In genomic region chr3:127299276-127299675, GRCh38 we compare ENCODE assay signal across 25 cellular contexts. TPM values are rescaled to one million over a fixed set of nuclear protein-coding genes. Genes with fewer than 3 reads are reported as not detected.
A peak's percentile ranks its signal among the peaks of the same experiment; 100 is the strongest.
DNase-seq lines count a peak whose midpoint lies in the region; ATAC-seq and TF ChIP-seq lines count a peak whose summit lies in the region.
"Had no signal": no experiment of that assay in that cellular context is flagged by ENCODE, and none has a peak within 500 bp of the region (broad histone marks: within the 10 kb centered on the region; RNA-seq: fewer than 3 reads in every experiment).

No MANE protein-coding gene starts in this region.

- H3K4me1 Mint-ChIP-seq in T-helper 17 cell, result no peaks in the 10 kb centered on the region
- H3K4me1 Mint-ChIP-seq in T-helper 2 cell treated with Interferon-gamma antibody and Interleukin-4, amounts not matched to agents 5 μg/mL and 100 μg/mL, for 36 hours (ENCODE audit: low read depth), result no peaks in the 10 kb centered on the region

- peak; percentile 60 for ATAC-seq in Right ventricle myocardium inferior
- ATAC-seq in T-helper 17 cell, result peak; percentile 41
- ATAC-seq in right cardiac atrium, result peak; percentile 64 to 72
- no peak for ATAC-seq in HG02938 (IDR thresholded peaks at IDR 0.05; ENCODE audit: unreplicated experiment)
- ATAC-seq: activated CD8-positive, alpha-beta T cell treated with anti-CD3 and anti-CD28 coated beads for 36 hours; Panc1 had no signal

- no peak overlapping the region for H3K27ac Mint-ChIP-seq in T-helper 17 cell
- H3K27ac Mint-ChIP-seq in T-helper 2 cell treated with Interferon-gamma antibody and Interleukin-4, amounts not matched to agents 5 μg/mL and 100 μg/mL, for 36 hours, result no peak overlapping the region
- H3K27ac Mint-ChIP-seq: activated CD8-positive, alpha-beta T cell treated with anti-CD3 and anti-CD28 coated beads for 36 hours; activated T-cell treated with anti-CD3 and anti-CD28 coated beads, Interleukin-2, amount 50 U/mL, for 24 hours had no signal

- H3K27me3 Mint-ChIP-seq in T-helper 17 cell, result peaks cover 20% of the 10 kb centered on the region
- no peaks in the 10 kb centered on the region for H3K27me3 Mint-ChIP-seq in T-helper 2 cell treated with Interferon-gamma antibody and Interleukin-4, amounts not matched to agents 5 μg/mL and 100 μg/mL, for 36 hours (ENCODE audit: low read depth)

- H3K9me3 ChIP-seq in left ventricle myocardium inferior (replicated peaks) (no peaks in the 10 kb centered on the region), T-helper 17 cell (ENCODE audit: control insufficient read depth, low read length, poor library complexity, severe bottlenecking) (no peaks in the 10 kb centered on the region), right cardiac atrium (ENCODE audit: control insufficient read depth, low read length) (no peaks in the 10 kb centered on the region), tibial nerve (no peaks in the 10 kb centered on the region)
- H3K9me3 ChIP-seq: ascending aorta, neutrophil, uterus had no signal

- H3K36me3 ChIP-seq in left ventricle myocardium inferior (no peaks in the 10 kb centered on the region), tibial nerve (no peaks in the 10 kb centered on the region)
- H3K36me3 ChIP-seq: ascending aorta, neutrophil, uterus had no signal

- H3K4me3 Mint-ChIP-seq in T-helper 17 cell, result no peak overlapping the region
- no peak overlapping the region for H3K4me3 Mint-ChIP-seq in T-helper 2 cell treated with Interferon-gamma antibody and Interleukin-4, amounts not matched to agents 5 μg/mL and 100 μg/mL, for 36 hours
- H3K4me3 Mint-ChIP-seq: activated CD8-positive, alpha-beta T cell treated with anti-CD3 and anti-CD28 coated beads for 36 hours; activated T-cell treated with anti-CD3 and anti-CD28 coated beads, Interleukin-2, amount 50 U/mL, for 24 hours had no signal

- intact Hi-C loops in Right ventricle myocardium inferior (cut with DNase I) (no loop called here), left ventricle myocardium inferior (cut with micrococcal nuclease) (no loop called here), right cardiac atrium (cut with DNase I) (no loop called here)

- POLR2A ChIA-PET in HEK293T (lab: Yijun Ruan, JAX), result interaction anchor here (0.7 kb wide), 1 partner anchor 9 kb away, joined by 3 read pairs; no protein-coding TSS in a partner anchor

- DNase-seq in Right ventricle myocardium inferior (ENCODE audit: missing footprints), result no peak
- DNase-seq in left ventricle myocardium inferior, result no peak
- no peak for DNase-seq in T-helper 17 cell
- DNase-seq in right cardiac atrium, result peak in 2 of 3 donors; percentile 29 to 62
- peak in 1 of 2 donors; percentile 28 for DNase-seq in tibial nerve (ENCODE audit: low spot score in 2 of 2)
- no peak for DNase-seq in T-helper 2 cell treated with Interferon-gamma antibody and Interleukin-4, amounts not matched to agents 5 μg/mL and 100 μg/mL, for 36 hours (ENCODE audit: low spot score)
- no peak for DNase-seq in HEK293T (ENCODE audit: extremely low spot score)
- DNase-seq: activated CD8-positive, alpha-beta T cell treated with anti-CD3 and anti-CD28 coated beads for 36 hours; activated naive CD4-positive, alpha-beta T cell treated with anti-CD3 and anti-CD28 coated beads, Interleukin-2, amount 50 U/mL, for 16 hours; activated T-cell treated with anti-CD3 and anti-CD28 coated beads, Interleukin-2, amount 50 U/mL, for 24 hours; cerebellar nuclear complex; effector CD8-positive, alpha-beta T cell; glutamatergic neuron; NCI-H1694 treated with DMSO at 0.1 percent for 48 hours; NCI-H226; NCI-H82; stimulated activated CD4-positive, alpha-beta T cell treated with anti-CD3 and anti-CD28 coated beads, Interleukin-12 subunit alpha, Interleukin-12 subunit beta, amount 100 ng/mL, for 4 hours; uterus had no signal

- CTCF ChIA-PET in HEK293T (lab: Yijun Ruan, JAX), result no interaction called here

- no peaks in the 10 kb centered on the region for H3K36me3 Mint-ChIP-seq in T-helper 17 cell (ENCODE audit: low read depth)
- no peaks in the 10 kb centered on the region for H3K36me3 Mint-ChIP-seq in T-helper 2 cell treated with Interferon-gamma antibody and Interleukin-4, amounts not matched to agents 5 μg/mL and 100 μg/mL, for 36 hours (ENCODE audit: low read depth)

- H3K27me3 ChIP-seq in left ventricle myocardium inferior (ENCODE audit: low read depth) (peaks cover 55% of the 10 kb centered on the region), right cardiac atrium (ENCODE audit: control insufficient read depth, insufficient read depth) (no peaks in the 10 kb centered on the region), tibial nerve (no peaks in the 10 kb centered on the region)
- H3K27me3 ChIP-seq: ascending aorta, uterus had no signal

- H3K9me3 Mint-ChIP-seq in T-helper 2 cell treated with Interferon-gamma antibody and Interleukin-4, amounts not matched to agents 5 μg/mL and 100 μg/mL, for 36 hours, result no peaks in the 10 kb centered on the region
- H3K9me3 Mint-ChIP-seq: activated CD8-positive, alpha-beta T cell treated with anti-CD3 and anti-CD28 coated beads for 36 hours; activated T-cell treated with anti-CD3 and anti-CD28 coated beads, Interleukin-2, amount 50 U/mL, for 24 hours had no signal

- peak; percentile 47 to 75 for TF ChIP-seq EP300 in tibial nerve (IDR thresholded peaks at IDR 0.05)

- H3K4me3 ChIP-seq in left ventricle myocardium inferior, result no peak overlapping the region
- H3K4me3 ChIP-seq in right cardiac atrium (ENCODE audit: low read length), result no peak overlapping the region
- H3K4me3 ChIP-seq in tibial nerve, result no peak overlapping the region
- H3K4me3 ChIP-seq: ascending aorta, uterus had no signal

- TF ChIP-seq CTCF in left ventricle myocardium inferior (IDR thresholded peaks at IDR 0.05; ENCODE audit: borderline replicate concordance) (no peak), tibial nerve (IDR thresholded peaks at IDR 0.05) (no peak)

- WGBS in right cardiac atrium, result 82% methylated on average over 6 of the region's 6 CpGs
- WGBS in tibial nerve, 2 donors, result 72 to 74% methylated on average over 6 of the region's 6 CpGs

- TF ChIP-seq POLR2A in tibial nerve (IDR thresholded peaks at IDR 0.05), result no peak

- H3K27ac ChIP-seq in left ventricle myocardium inferior (replicated peaks) (no peak overlapping the region), right cardiac atrium (ENCODE audit: low read length) (no peak overlapping the region), tibial nerve (no peak overlapping the region)
- H3K27ac ChIP-seq: ascending aorta, neutrophil, uterus had no signal

- H3K4me1 ChIP-seq in left ventricle myocardium inferior (no peaks in the 10 kb centered on the region), right cardiac atrium (ENCODE audit: control insufficient read depth, insufficient read depth, low read length) (no peaks in the 10 kb centered on the region), tibial nerve (no peaks in the 10 kb centered on the region)
- H3K4me1 ChIP-seq: ascending aorta, uterus had no signal

TF ChIP-seq in HEK293T, 16 proteins besides CTCF, POLR2A, EP300 and RAD21:
- TF ChIP-seq BHLHE40 (IDR thresholded peaks at IDR 0.05; ENCODE audit: borderline replicate concordance) (no peak), FOXK2 (IDR thresholded peaks at IDR 0.05) (no peak), L3MBTL2 (conservative IDR thresholded peaks at IDR 0.05) (no peak), PKNOX1 (IDR thresholded peaks at IDR 0.05) (no peak), LEF1 (IDR thresholded peaks at IDR 0.05; ENCODE audit: borderline replicate concordance) (no peak), ARNT (IDR thresholded peaks at IDR 0.05) (no peak), FOXM1 (IDR thresholded peaks at IDR 0.05; ENCODE audit: borderline replicate concordance) (no peak), CTBP1 (IDR thresholded peaks at IDR 0.05; ENCODE audit: borderline replicate concordance) (no peak), SP1 (IDR thresholded peaks at IDR 0.05) (no peak), ELF4 (IDR thresholded peaks at IDR 0.05) (no peak), TARDBP (IDR thresholded peaks at IDR 0.05) (no peak), ZNF384 (IDR thresholded peaks at IDR 0.05) (no peak), FOXA1 (IDR thresholded peaks at IDR 0.05) (no peak), NFRKB (IDR thresholded peaks at IDR 0.05) (no peak), HDGF (IDR thresholded peaks at IDR 0.05; ENCODE audit: borderline replicate concordance) (no peak), SUZ12 (IDR thresholded peaks at IDR 0.05) (no peak)
TF ChIP-seq in HEK293T: peak in this region for 0.

RNA-seq across cellular contexts. Expression of gene PRR20G, which starts 11.4 kb away (rescaled TPM):
- not detected for total RNA-seq in Right ventricle myocardium inferior
- not detected for total RNA-seq in left ventricle myocardium inferior
- total RNA-seq in T-helper 17 cell, result not detected
- total RNA-seq in right cardiac atrium, result not detected
- polyA plus RNA-seq in right cardiac atrium, result not detected
- not detected for total RNA-seq in tibial nerve
- total RNA-seq: A172; activated CD8-positive, alpha-beta T cell treated with anti-CD3 and anti-CD28 coated beads for 36 hours; ascending aorta; MCF 10A; uterus had no signal
- polyA plus RNA-seq: BJ had no signal

Comparison
In these comparisons a context has a peak if more than half of its experiments do, and no peak if none do; other contexts are left out.
1. DNase-seq: peak in right cardiac atrium (2 of 3); none in Right ventricle myocardium inferior (single experiment), left ventricle myocardium inferior (single experiment), T-helper 17 cell (0 of 3), T-helper 2 cell treated with Interferon-gamma antibody and Interleukin-4, amounts not matched to agents 5 μg/mL and 100 μg/mL, for 36 hours (single experiment) and HEK293T (single experiment).